Comparison of ENCODE assay signal across 9 cellular contexts in the genomic region with DNA sequence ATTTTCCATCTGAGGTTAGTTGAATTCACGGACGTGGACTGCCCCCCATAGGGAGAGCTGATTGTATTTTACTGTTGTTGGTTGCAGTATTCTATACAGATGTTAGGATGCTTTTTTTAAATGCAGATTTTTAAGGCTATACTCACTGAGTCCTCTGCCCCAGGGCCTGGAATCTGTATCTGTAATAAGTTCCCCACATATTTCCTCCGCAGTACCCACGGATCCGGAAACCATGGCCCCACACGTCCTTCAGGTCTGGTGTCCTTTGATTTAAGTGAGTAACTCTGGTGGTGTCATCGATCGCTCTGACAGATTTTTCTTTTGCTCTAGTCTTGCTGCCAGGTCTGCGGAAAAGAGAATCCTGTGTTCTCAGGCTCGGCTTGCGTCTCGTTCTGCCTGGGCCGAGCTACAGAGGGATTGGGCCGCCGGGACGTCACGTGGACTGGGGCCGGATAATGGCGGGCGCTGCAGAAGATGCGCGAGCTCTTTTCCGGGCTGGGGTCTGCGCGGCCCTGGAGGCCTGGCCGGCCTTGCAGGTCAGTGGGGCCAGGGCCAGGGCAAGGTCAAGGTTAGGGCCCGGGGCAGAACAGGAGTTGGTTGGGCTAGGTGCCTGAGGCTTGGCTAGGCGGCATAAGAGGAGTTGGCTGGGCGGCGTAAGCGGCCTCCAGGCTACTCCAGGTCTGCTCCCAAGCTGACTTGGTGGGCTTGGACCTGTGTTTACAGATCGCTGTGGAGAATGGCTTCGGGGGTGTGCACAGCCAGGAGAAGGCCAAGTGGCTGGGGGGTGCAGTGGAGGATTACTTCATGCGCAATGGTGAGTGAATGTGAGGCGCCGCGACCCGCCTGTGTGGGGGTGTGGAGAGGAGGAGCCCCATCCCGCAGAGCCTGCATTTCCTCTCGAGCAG. TPM values are rescaled to one million over a fixed set of nuclear protein-coding genes. Genes with fewer than 3 reads are reported as not detected.
DNase-seq lines count a peak whose midpoint lies in the region; ATAC-seq, FAIRE-seq and TF ChIP-seq lines count a peak whose summit lies in the region.
"Had no signal": no experiment of that assay in that cellular context is flagged by ENCODE, and none has a peak within 500 bp of the region (broad histone marks: within the 10 kb centered on the region; RNA-seq: fewer than 3 reads in every experiment).

A gene with protein sequence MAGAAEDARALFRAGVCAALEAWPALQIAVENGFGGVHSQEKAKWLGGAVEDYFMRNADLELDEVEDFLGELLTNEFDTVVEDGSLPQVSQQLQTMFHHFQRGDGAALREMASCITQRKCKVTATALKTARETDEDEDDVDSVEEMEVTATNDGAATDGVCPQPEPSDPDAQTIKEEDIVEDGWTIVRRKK (plus strand): TSS at position 438 of the 905 bp plus-strand sequence. CDS start 18 bp downstream, at position 456.

- intact Hi-C loops in activated B cell treated with CpG ODN at 0.5 μM for 24 hours (cut with micrococcal nuclease): loop anchor here (1.0 to 10.0 kb wide), 8 partner anchors 90 to 1277 kb away; a partner anchor contains a TSS

- DNase-seq in AG09309 (ENCODE audit: low read depth) (peak; percentile 63), NCI-H2227 (lab: John Stamatoyannopoulos, UW; ENCODE audit: unreplicated experiment) (peak; percentile 92), activated B cell treated with CpG ODN at 0.5 μM for 24 hours (peak; percentile 59), caudate nucleus (lab: John Stamatoyannopoulos, UW) (peak; percentile 2 to 88 (median 65))
- peak; percentile 63 for DNase-seq in stimulated activated CD4-positive, alpha-beta T cell treated with anti-CD3 and anti-CD28 coated beads, Interleukin-12 subunit alpha, Interleukin-12 subunit beta, amount 100 ng/mL, for 4 hours

- H3K4me3 Mint-ChIP-seq in activated B cell treated with CpG ODN at 0.5 μM for 24 hours: peak within 1 kb of the TSS; percentile 91

- H3K27ac ChIP-seq in caudate nucleus (ENCODE audit: low read depth, low read length): no peak within 1 kb of the TSS

- peak; percentile 16 for TF ChIP-seq CTCF in AG09309 (IDR thresholded peaks at IDR 0.05; ENCODE audit: control insufficient read depth, insufficient read depth, low read depth, low read length, missing control alignments)
- no peak for TF ChIP-seq CTCF in activated B cell treated with CpG ODN at 0.5 μM for 24 hours (IDR thresholded peaks at IDR 0.05)

- CTCF ChIA-PET in activated B cell treated with CpG ODN at 0.5 μM for 24 hours (lab: Charles Lee): no interaction called here

- in situ Hi-C loops in GM18951 (cut with MboI; ENCODE audit: low sequenced_read_pairs, unreplicated experiment): no loop called here

- POLR2A ChIA-PET in activated B cell treated with CpG ODN at 0.5 μM for 24 hours (lab: Charles Lee): interaction anchor here (0.7 to 2.1 kb wide), 6 partner anchors 89 to 560 kb away, joined by 3 to 11 read pairs (median 7); a partner anchor contains a TSS

- H3K9me3 Mint-ChIP-seq in activated B cell treated with CpG ODN at 0.5 μM for 24 hours: no peaks in the 10 kb centered on the region

- FAIRE-seq in islet of Langerhans (lab: Jason Lieb, UNC): peak; percentile 99
- FAIRE-seq: TTC549 had no signal

- H3K27ac Mint-ChIP-seq in activated B cell treated with CpG ODN at 0.5 μM for 24 hours: peak within 1 kb of the TSS; percentile 76

- TF ChIP-seq POLR2A in GM18951 (IDR thresholded peaks at IDR 0.05; ENCODE audit: extremely low read depth, insufficient read depth, insufficient read length): peak; percentile 66

- ATAC-seq in HG03175 (IDR thresholded peaks at IDR 0.05; ENCODE audit: unreplicated experiment) (peak; percentile 99), activated B cell treated with CpG ODN at 0.5 μM for 24 hours (ENCODE audit: low read depth) (peak; percentile 98)

- H3K4me1 Mint-ChIP-seq in activated B cell treated with CpG ODN at 0.5 μM for 24 hours: peaks cover 29% of the 10 kb centered on the region

- H3K27me3 Mint-ChIP-seq in activated B cell treated with CpG ODN at 0.5 μM for 24 hours: no peaks in the 10 kb centered on the region

- peaks cover 30% of the 10 kb centered on the region for H3K36me3 Mint-ChIP-seq in activated B cell treated with CpG ODN at 0.5 μM for 24 hours (ENCODE audit: low read depth)

- H3K4me3 ChIP-seq in AG09309 (ENCODE audit: control insufficient read depth, low read depth, low read length): peak within 1 kb of the TSS; percentile 88

RNA-seq across cellular contexts. Expression of the gene that starts here (rescaled TPM):
- total RNA-seq in activated B cell treated with CpG ODN at 0.5 μM for 24 hours: 35.9 and 42.4 TPM in 2 replicates
